15 cellular contexts compared by ENCODE assay signal in genomic region chr10:84933402-84933801, GRCh38.
A peak's percentile ranks its signal among the peaks of the same experiment; 100 is the strongest.
DNase-seq lines count a peak whose midpoint lies in the region; ATAC-seq and TF ChIP-seq lines count a peak whose summit lies in the region.
"Had no signal": no experiment of that assay in that cellular context is flagged by ENCODE, and none has a peak within 500 bp of the region (broad histone marks: within the 10 kb centered on the region; RNA-seq: fewer than 3 reads in every experiment).

No MANE protein-coding gene starts in this region.

- no peak overlapping the region for H3K4me3 ChIP-seq in right cardiac atrium (ENCODE audit: low read length)
- H3K4me3 ChIP-seq in left ventricle myocardium inferior, result no peak overlapping the region
- H3K4me3 ChIP-seq: BLaER1 treated with 17β-estradiol and CSF1 and Interleukin-3, amounts not matched to agents 10 nM and 100 nM; GM23338 had no signal

- H3K9me3 Mint-ChIP-seq in activated CD8-positive, alpha-beta T cell treated with anti-CD3 and anti-CD28 coated beads, Interleukin-2, amount 10 ng/mL, durations not matched to agents 7 days and 5 days (ENCODE audit: insufficient read depth), result no peaks in the 10 kb centered on the region

- peak in 2 of 3 donors; percentile 28 to 33 for DNase-seq in right cardiac atrium
- no peak for DNase-seq in left ventricle myocardium inferior
- DNase-seq in SKM-1 (lab: John Stamatoyannopoulos, UW; ENCODE audit: unreplicated experiment), result peak; percentile 26
- DNase-seq in left colon, result peak in 1 of 2 donors; percentile 31
- DNase-seq in activated CD8-positive, alpha-beta memory T cell treated with anti-CD3 and anti-CD28 coated beads, Interleukin-2, amount 50 U/mL, for 48 hours, result no peak
- DNase-seq in activated CD8-positive, alpha-beta T cell treated with anti-CD3 and anti-CD28 coated beads, Interleukin-2, amount 10 ng/mL, durations not matched to agents 7 days and 5 days, result no peak
- DNase-seq: 8988T; CD4-positive, CD25-positive, alpha-beta regulatory T cell; DMS53; GF-D8; H9 had no signal

- POLR2A ChIA-PET in activated CD8-positive, alpha-beta T cell treated with anti-CD3 and anti-CD28 coated beads, Interleukin-2, amount 10 ng/mL, durations not matched to agents 7 days and 5 days (lab: Charles Lee), result no interaction called here

- no peak for TF ChIP-seq CTCF in left ventricle myocardium inferior (IDR thresholded peaks at IDR 0.05; ENCODE audit: borderline replicate concordance)

- H3K9me3 ChIP-seq in right cardiac atrium (ENCODE audit: control insufficient read depth, low read length) (no peaks in the 10 kb centered on the region), left ventricle myocardium inferior (replicated peaks) (no peaks in the 10 kb centered on the region)
- H3K9me3 ChIP-seq: BLaER1 treated with 17β-estradiol and CSF1 and Interleukin-3, amounts not matched to agents 10 nM and 100 nM had no signal

- WGBS in right cardiac atrium, result 76% methylated on average over 7 of the region's 7 CpGs

- H3K27ac ChIP-seq in right cardiac atrium (ENCODE audit: low read length), result no peak overlapping the region
- H3K27ac ChIP-seq in left ventricle myocardium inferior (replicated peaks), result no peak overlapping the region
- H3K27ac ChIP-seq: BLaER1 treated with 17β-estradiol and CSF1 and Interleukin-3, amounts not matched to agents 10 nM and 100 nM had no signal

- H3K4me1 Mint-ChIP-seq in activated CD8-positive, alpha-beta T cell treated with anti-CD3 and anti-CD28 coated beads, Interleukin-2, amount 10 ng/mL, durations not matched to agents 7 days and 5 days (ENCODE audit: low read depth), result no peaks in the 10 kb centered on the region
- H3K4me1 Mint-ChIP-seq: CD4-positive, CD25-positive, alpha-beta regulatory T cell had no signal

- ATAC-seq in right cardiac atrium (no peak), left colon (peak; percentile 79), GM18502 (IDR thresholded peaks at IDR 0.05; ENCODE audit: poor library complexity, unreplicated experiment) (no peak)
- no peak for ATAC-seq in activated CD8-positive, alpha-beta T cell treated with anti-CD3 and anti-CD28 coated beads, Interleukin-2, amount 10 ng/mL, durations not matched to agents 7 days and 5 days
- ATAC-seq: GM23338, HepG2 had no signal

- H3K36me3 Mint-ChIP-seq in activated CD8-positive, alpha-beta T cell treated with anti-CD3 and anti-CD28 coated beads, Interleukin-2, amount 10 ng/mL, durations not matched to agents 7 days and 5 days (ENCODE audit: low read depth), result no peaks in the 10 kb centered on the region
- H3K36me3 Mint-ChIP-seq: CD4-positive, CD25-positive, alpha-beta regulatory T cell had no signal

- no peaks in the 10 kb centered on the region for H3K4me1 ChIP-seq in right cardiac atrium (ENCODE audit: control insufficient read depth, insufficient read depth, low read length)
- peaks cover 2% of the 10 kb centered on the region for H3K4me1 ChIP-seq in left ventricle myocardium inferior

- no peaks in the 10 kb centered on the region for H3K27me3 Mint-ChIP-seq in activated CD8-positive, alpha-beta T cell treated with anti-CD3 and anti-CD28 coated beads, Interleukin-2, amount 10 ng/mL, durations not matched to agents 7 days and 5 days (ENCODE audit: low read depth)
- H3K27me3 Mint-ChIP-seq: CD4-positive, CD25-positive, alpha-beta regulatory T cell had no signal

- intact Hi-C loops in right cardiac atrium (cut with DNase I), result no loop called here
- intact Hi-C loops in left ventricle myocardium inferior (cut with micrococcal nuclease), result no loop called here
- intact Hi-C loops in left colon (cut with DNase I, micrococcal nuclease), result no loop called here

- H3K27ac Mint-ChIP-seq in activated CD8-positive, alpha-beta T cell treated with anti-CD3 and anti-CD28 coated beads, Interleukin-2, amount 10 ng/mL, durations not matched to agents 7 days and 5 days, result no peak overlapping the region
- H3K27ac Mint-ChIP-seq: CD4-positive, CD25-positive, alpha-beta regulatory T cell; GM23338; H9 had no signal

- H3K4me3 Mint-ChIP-seq in activated CD8-positive, alpha-beta T cell treated with anti-CD3 and anti-CD28 coated beads, Interleukin-2, amount 10 ng/mL, durations not matched to agents 7 days and 5 days, result no peak overlapping the region
- H3K4me3 Mint-ChIP-seq: CD4-positive, CD25-positive, alpha-beta regulatory T cell; GM23338; H9 had no signal

- no peaks in the 10 kb centered on the region for H3K36me3 ChIP-seq in left ventricle myocardium inferior
- H3K36me3 ChIP-seq: BLaER1 treated with 17β-estradiol and CSF1 and Interleukin-3, amounts not matched to agents 10 nM and 100 nM had no signal

- CTCF ChIA-PET in activated CD8-positive, alpha-beta T cell treated with anti-CD3 and anti-CD28 coated beads, Interleukin-2, amount 10 ng/mL, durations not matched to agents 7 days and 5 days (lab: Charles Lee), result no interaction called here

- H3K27me3 ChIP-seq in right cardiac atrium (ENCODE audit: control insufficient read depth, insufficient read depth) (no peaks in the 10 kb centered on the region), left ventricle myocardium inferior (ENCODE audit: low read depth) (no peaks in the 10 kb centered on the region)
- H3K27me3 ChIP-seq: BLaER1 treated with 17β-estradiol and CSF1 and Interleukin-3, amounts not matched to agents 10 nM and 100 nM had no signal

Comparison
In these comparisons a context has a peak if more than half of its experiments do, and no peak if none do; other contexts are left out.
1. DNase-seq: peak in right cardiac atrium (2 of 3) and SKM-1 (single experiment); none in left ventricle myocardium inferior (single experiment), activated CD8-positive, alpha-beta memory T cell treated with anti-CD3 and anti-CD28 coated beads, Interleukin-2, amount 50 U/mL, for 48 hours (single experiment) and activated CD8-positive, alpha-beta T cell treated with anti-CD3 and anti-CD28 coated beads, Interleukin-2, amount 10 ng/mL, durations not matched to agents 7 days and 5 days (single experiment).